8 cellular contexts compared by ENCODE assay signal in genomic region chr2:8684421-8684884, GRCh38. TPM values are rescaled to one million over a fixed set of nuclear protein-coding genes. Genes with fewer than 3 reads are reported as not detected.
DNase-seq lines count a peak whose midpoint lies in the region; ATAC-seq and TF ChIP-seq lines count a peak whose summit lies in the region.

No MANE protein-coding gene starts in this region.

- WGBS in trophoblast cell (ENCODE audit: extremely low coverage, insufficient coverage, insufficient read length), result no CpG with 5 or more reads among the region's 5 CpGs

- no peak overlapping the region for H4K91ac ChIP-seq in trophoblast cell (ENCODE audit: low read depth, low read length)

- peak overlapping the region; percentile 87 for H2BK120ac ChIP-seq in trophoblast cell (ENCODE audit: insufficient read depth, low read length, poor library complexity)

- no peak overlapping the region for H2BK12ac ChIP-seq in trophoblast cell (ENCODE audit: low read length)

- peak overlapping the region; percentile 67; the same call in 1 of the 2 replicates for H3K27ac ChIP-seq in MM.1S (ENCODE audit: low read length)
- peak overlapping the region; percentile 87 for H3K27ac ChIP-seq in trophoblast cell (ENCODE audit: low read depth, low read length)

- no peaks in the 10 kb centered on the region for H4K20me1 ChIP-seq in MM.1S (ENCODE audit: insufficient read depth, low read length)

- H3K4me1 ChIP-seq in MM.1S (ENCODE audit: low read length) (peaks cover 11% of the 10 kb centered on the region; the same call in 1 of the 2 replicates), trophoblast cell (ENCODE audit: control insufficient read depth in 1 of 2, insufficient read depth in 2 of 2, low read length in 2 of 2) (peaks cover 7 to 11% of the 10 kb centered on the region in 2 experiments)

- no peak overlapping the region for H3K14ac ChIP-seq in trophoblast cell (ENCODE audit: low read length)

- H2BK5ac ChIP-seq in trophoblast cell (ENCODE audit: low read depth, low read length, poor library complexity), result peak overlapping the region; percentile 42

- no peaks in the 10 kb centered on the region for H3K9me2 ChIP-seq in MM.1S (replicated peaks; ENCODE audit: insufficient read depth, low read length)

- H3K36me3 ChIP-seq in MM.1S (replicated peaks; ENCODE audit: insufficient read depth, low read length) (no peaks in the 10 kb centered on the region), trophoblast cell (ENCODE audit: control insufficient read depth in 1 of 2, insufficient read depth in 2 of 2, low read length in 2 of 2) (peaks cover 2 to 10% of the 10 kb centered on the region in 2 experiments)

- H3K4ac ChIP-seq in trophoblast cell (ENCODE audit: low read depth, low read length), result no peak overlapping the region

- H3K79me1 ChIP-seq in trophoblast cell (ENCODE audit: low read length), result peaks cover 41% of the 10 kb centered on the region

- H2AFZ ChIP-seq in MM.1S (ENCODE audit: low read length), result no peak overlapping the region
- H2AFZ ChIP-seq in trophoblast cell (ENCODE audit: insufficient read depth, low read length, poor library complexity), result no peak overlapping the region

- no peak overlapping the region for H3K23ac ChIP-seq in trophoblast cell (ENCODE audit: low read length)

- no peak overlapping the region for H4K12ac ChIP-seq in trophoblast cell (ENCODE audit: low read depth, low read length)

- DNase-seq in Daoy (ENCODE audit: low read depth) (peak; percentile 29), MM.1S (peak; percentile 63), fibroblast of peridontal ligament (ENCODE audit: extremely low read depth) (peak; percentile 27), trophoblast cell (peak in 1 of 2 donors; percentile 46), AG08396 (ENCODE audit: low spot score) (no peak), T1000 (lab: John Stamatoyannopoulos, UW) (no peak)
- peak; percentile 29 for DNase-seq in activated CD8-positive, alpha-beta memory T cell treated with anti-CD3 and anti-CD28 coated beads, Interleukin-2, amount 50 U/mL, for 4 hours

- H3K18ac ChIP-seq in trophoblast cell (ENCODE audit: low read length), result no peak overlapping the region

- ATAC-seq in GM18870 (IDR thresholded peaks at IDR 0.05; ENCODE audit: unreplicated experiment), result no peak

- H3F3A ChIP-seq in MM.1S (ENCODE audit: insufficient read depth, low read length), result peaks cover 27% of the 10 kb centered on the region

- peak overlapping the region; percentile 79 for H3K4me2 ChIP-seq in MM.1S (ENCODE audit: low read depth, low read length)
- peak overlapping the region; percentile 72 for H3K4me2 ChIP-seq in trophoblast cell (ENCODE audit: low read length)

- peak overlapping the region; percentile 91; the same call in 1 of the 2 replicates for H3K4me3 ChIP-seq in MM.1S (ENCODE audit: low read length)
- H3K4me3 ChIP-seq in trophoblast cell (ENCODE audit: low read depth, low read length), result peak overlapping the region; percentile 59

- H3K27me3 ChIP-seq in MM.1S (replicated peaks; ENCODE audit: insufficient read depth, low read length) (no peaks in the 10 kb centered on the region), trophoblast cell (ENCODE audit: insufficient read depth, low read length) (no peaks in the 10 kb centered on the region)

- peak overlapping the region; percentile 22 for H4K8ac ChIP-seq in trophoblast cell (ENCODE audit: low read depth, low read length)

- H3K9me3 ChIP-seq in MM.1S (replicated peaks; ENCODE audit: insufficient read depth, low read length) (no peaks in the 10 kb centered on the region), trophoblast cell (ENCODE audit: insufficient read depth, low read depth, low read length) (no peaks in the 10 kb centered on the region)

- no peak for TF ChIP-seq CTCF in MM.1S (IDR thresholded peaks at IDR 0.05; ENCODE audit: low read length)

- H3K79me2 ChIP-seq in MM.1S (ENCODE audit: low read length) (peaks cover 19% of the 10 kb centered on the region), trophoblast cell (ENCODE audit: control insufficient read depth, insufficient read depth, low read length, poor library complexity) (peaks cover 23% of the 10 kb centered on the region)

- peak overlapping the region; percentile 52 for H3K9ac ChIP-seq in MM.1S (ENCODE audit: low read length)
- H3K9ac ChIP-seq in trophoblast cell (ENCODE audit: low read length), result no peak overlapping the region

- no peak overlapping the region for H2AK5ac ChIP-seq in trophoblast cell (ENCODE audit: low read length)

RNA-seq across cellular contexts. Expression of gene ID2, which starts 2.6 kb away (rescaled TPM):
- total RNA-seq in Daoy (2014; rRNA removed; shearing (Covaris generic)), result 14.3 and 33.0 TPM in 2 replicates
- 277 and 280 TPM in 2 replicates for polyA plus RNA-seq in trophoblast cell (2013)

Comparison
In these comparisons a context has a peak if more than half of its experiments do, and no peak if none do; other contexts are left out.
1. DNase-seq: peak in Daoy (single experiment), MM.1S (single experiment), activated CD8-positive, alpha-beta memory T cell treated with anti-CD3 and anti-CD28 coated beads, Interleukin-2, amount 50 U/mL, for 4 hours (single experiment) and fibroblast of peridontal ligament (single experiment); none in AG08396 (single experiment) and T1000 (single experiment).